In genomic region chrX:115047715-115048114, GRCh38 we compare ENCODE assay signal across 23 cellular contexts. TPM values are rescaled to one million over a fixed set of nuclear protein-coding genes. Genes with fewer than 3 reads are reported as not detected.
"Had no signal": no experiment of that assay in that cellular context is flagged by ENCODE, and none has a peak within 500 bp of the region (broad histone marks: within the 10 kb centered on the region; RNA-seq: fewer than 3 reads in every experiment).

No MANE protein-coding gene starts in this region.

- H3K27ac ChIP-seq: adrenal gland, ascending aorta, colonic mucosa, dorsolateral prefrontal cortex, esophagus squamous epithelium, heart right ventricle, left ventricle myocardium inferior, tibial nerve had no signal

- DNase-seq: activated CD4-positive, alpha-beta T cell treated with anti-CD3 and anti-CD28 coated beads for 1 hour; activated gamma-delta T cell treated with Interleukin-2 at 50 U/mL for 16 hours; activated T-cell treated with anti-CD3 and anti-CD28 coated beads, Interleukin-2, amount 50 U/mL, for 1 hour; adrenal gland; colonic mucosa; dorsolateral prefrontal cortex; effector memory CD8-positive, alpha-beta T cell; esophagus squamous epithelium; heart right ventricle; kidney; left ventricle myocardium inferior; mammary epithelial cell; midbrain; natural killer cell; stimulated activated CD4-positive, alpha-beta T cell treated with anti-CD3 and anti-CD28 coated beads, Interleukin-12 subunit alpha, Interleukin-12 subunit beta, amount 100 ng/mL, for 4 hours; substantia nigra; T-helper 1 cell had no signal

- ATAC-seq: activated naive CD4-positive, alpha-beta T cell treated with anti-CD3 and anti-CD28 coated beads, Interleukin-2, amount 50 U/mL, for 72 hours; effector memory CD8-positive, alpha-beta T cell; heart right ventricle; natural killer cell had no signal

- H3K9me3 ChIP-seq: adrenal gland, ascending aorta, colonic mucosa, esophagus squamous epithelium, heart right ventricle, left ventricle myocardium inferior, tibial nerve had no signal

- H3K4me3 ChIP-seq: adrenal gland, ascending aorta, colonic mucosa, dorsolateral prefrontal cortex, esophagus squamous epithelium, heart right ventricle, left ventricle myocardium inferior, tibial nerve had no signal

- H3K36me3 ChIP-seq: adrenal gland, ascending aorta, colonic mucosa, esophagus squamous epithelium, heart right ventricle, left ventricle myocardium inferior, tibial nerve had no signal

- H3K4me1 ChIP-seq: adrenal gland, ascending aorta, colonic mucosa, esophagus squamous epithelium, left ventricle myocardium inferior, tibial nerve had no signal

- H3K27me3 ChIP-seq: adrenal gland, ascending aorta, colonic mucosa, esophagus squamous epithelium had no signal

RNA-seq across cellular contexts. Expression of gene IL13RA2, which starts 30.3 kb away (rescaled TPM):
- total RNA-seq: activated naive CD4-positive, alpha-beta T cell treated with anti-CD3 and anti-CD28 coated beads, Interleukin-2, amount 50 U/mL, for 72 hours; endothelial cell of umbilical vein; left ventricle myocardium inferior; natural killer cell; osteocyte; progenitor cell of endocrine pancreas had no signal
- polyA plus RNA-seq: endothelial cell of umbilical vein had no signal
